In the genomic region with DNA sequence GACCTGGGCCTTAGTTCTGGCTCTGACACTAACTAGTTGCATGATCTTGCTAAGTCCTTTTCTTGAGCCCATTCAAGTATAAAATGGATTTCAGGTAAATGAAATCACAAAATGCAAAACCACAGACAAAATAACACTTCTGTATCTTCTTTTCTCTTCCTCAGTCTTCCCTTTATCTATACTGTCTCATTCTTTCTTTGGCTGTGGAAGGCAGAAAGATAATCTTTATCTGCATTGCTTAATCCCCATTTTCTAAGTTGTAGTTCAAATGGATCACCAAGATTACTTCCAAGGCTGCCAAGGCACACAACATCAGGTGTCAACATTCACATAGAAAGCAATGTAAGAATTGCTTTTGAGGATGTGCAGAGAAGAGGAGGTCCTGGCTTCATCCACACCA, we compare ENCODE assay signal across 1 cellular context.
TF ChIP-seq lines count a peak whose summit lies in the region.

No MANE protein-coding gene starts in this region.

TF ChIP-seq in K562, 482 proteins besides CTCF, POLR2A, EP300 and RAD21:
- peak; percentile 61 for TF ChIP-seq CBFA2T3 (IDR thresholded peaks at IDR 0.05)
- TF ChIP-seq, protein P1, sequence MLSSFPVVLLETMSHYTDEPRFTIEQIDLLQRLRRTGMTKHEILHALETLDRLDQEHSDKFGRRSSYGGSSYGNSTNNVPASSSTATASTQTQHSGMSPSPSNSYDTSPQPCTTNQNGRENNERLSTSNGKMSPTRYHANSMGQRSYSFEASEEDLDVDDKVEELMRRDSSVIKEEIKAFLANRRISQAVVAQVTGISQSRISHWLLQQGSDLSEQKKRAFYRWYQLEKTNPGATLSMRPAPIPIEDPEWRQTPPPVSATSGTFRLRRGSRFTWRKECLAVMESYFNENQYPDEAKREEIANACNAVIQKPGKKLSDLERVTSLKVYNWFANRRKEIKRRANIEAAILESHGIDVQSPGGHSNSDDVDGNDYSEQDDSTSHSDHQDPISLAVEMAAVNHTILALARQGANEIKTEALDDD (IDR thresholded peaks at IDR 0.05), result peak; percentile 59
- no peak for TF ChIP-seq MAX (CRISPR knock-in tag; IDR thresholded peaks at IDR 0.05)
